27 cellular contexts compared by ENCODE assay signal in genomic region chr5:31023105-31023504, GRCh38.
DNase-seq lines count a peak whose midpoint lies in the region; FAIRE-seq and TF ChIP-seq lines count a peak whose summit lies in the region.
"Had no signal": no experiment of that assay in that cellular context is flagged by ENCODE, and none has a peak within 500 bp of the region (broad histone marks: within the 10 kb centered on the region; RNA-seq: fewer than 3 reads in every experiment).

No MANE protein-coding gene starts in this region.

- no peak overlapping the region for H3K4me3 ChIP-seq in AG04450 (ENCODE audit: low read depth, low read length)
- no peak overlapping the region for H3K4me3 ChIP-seq in bronchial epithelial cell (ENCODE audit: low read depth, low read length)
- H3K4me3 ChIP-seq: K562, right atrium auricular region, spleen, thyroid gland had no signal

- peak; percentile 54 for DNase-seq in AG04450 (ENCODE audit: low read depth, low spot score)
- peak; percentile 22 for DNase-seq in M059J (ENCODE audit: low read depth)
- peak; percentile 98 for DNase-seq in bronchial epithelial cell (ENCODE audit: low read depth)
- peak; percentile 81 for DNase-seq in kidney glomerular epithelial cell (lab: John Stamatoyannopoulos, UW)
- DNase-seq in NCI-H2227 (lab: John Stamatoyannopoulos, UW; ENCODE audit: unreplicated experiment): no peak
- no peak for DNase-seq in erythroblast (lab: John Stamatoyannopoulos, UW)
- DNase-seq in iPS-NIHi7 (ENCODE audit: extremely low spot score): no peak
- DNase-seq in G401 (ENCODE audit: low spot score): no peak
- DNase-seq: activated CD4-positive, alpha-beta T cell treated with anti-CD3 and anti-CD28 coated beads, Interleukin-2, amount 50 U/mL, for 4 hours; activated CD8-positive, alpha-beta memory T cell treated with anti-CD3 and anti-CD28 coated beads, Interleukin-2, amount 50 U/mL, for 48 hours; activated naive CD8-positive, alpha-beta T cell treated with anti-CD3 and anti-CD28 coated beads for 36 hours; C1 segment of cervical spinal cord; cortex of kidney; foreskin keratinocyte; immature natural killer cell; NCI-H1694; nucleus accumbens; spleen; stimulated activated CD4-positive, alpha-beta T cell treated with anti-CD3 and anti-CD28 coated beads, Interleukin-4, amount 100 ng/mL, for 1 hour; stimulated activated naive CD4-positive, alpha-beta T cell; thyroid gland had no signal

- TF ChIP-seq CTCF in AG04450 (IDR thresholded peaks at IDR 0.05; ENCODE audit: low read depth, low read length) (no peak), bronchial epithelial cell (IDR thresholded peaks at IDR 0.05; ENCODE audit: insufficient read depth, low read length, severe bottlenecking) (no peak)

- no peak overlapping the region for H3K27ac ChIP-seq in AG04450 (ENCODE audit: low read depth, low read length)
- H3K27ac ChIP-seq: foreskin keratinocyte, HL-60, right atrium auricular region, spleen, thyroid gland had no signal

- POLR2A ChIA-PET in AG04450 (lab: Yijun Ruan, JAX): interaction anchor here (0.9 to 1.0 kb wide), 2 partner anchors 12 to 100 kb away, joined by 3 read pairs; no protein-coding TSS in a partner anchor

- H3K36me3 ChIP-seq in bronchial epithelial cell (ENCODE audit: control insufficient read depth, insufficient read depth, low read length): no peaks in the 10 kb centered on the region
- H3K36me3 ChIP-seq: right atrium auricular region, spleen, thyroid gland had no signal

- H3K9me3 ChIP-seq in AG04450 (ENCODE audit: control insufficient read depth, insufficient read depth, low read length): no peaks in the 10 kb centered on the region; the same call in 1 of the 2 replicates
- H3K9me3 ChIP-seq: right atrium auricular region, thyroid gland had no signal

- CTCF ChIA-PET in AG04450 (lab: Charles Lee): interaction anchor here (0.9 to 1.5 kb wide), 2 partner anchors 32 to 209 kb away, joined by 4 to 5 read pairs; no protein-coding TSS in a partner anchor

- FAIRE-seq in bronchial epithelial cell (lab: Jason Lieb, UNC): no peak
- FAIRE-seq: A204.1, endometrium, H54, K562 had no signal

- H3K27me3 ChIP-seq in AG04450 (ENCODE audit: control insufficient read depth, insufficient read depth, low read length): no peaks in the 10 kb centered on the region
- no peaks in the 10 kb centered on the region for H3K27me3 ChIP-seq in bronchial epithelial cell (ENCODE audit: control insufficient read depth, insufficient read depth, low read length)
- H3K27me3 ChIP-seq: foreskin keratinocyte, right atrium auricular region, spleen, thyroid gland had no signal

- in situ Hi-C loops in G401 (cut with HindIII; ENCODE audit: low sequenced_read_pairs): no loop called here

- no peak for TF ChIP-seq POLR2A in erythroblast (IDR thresholded peaks at IDR 0.05; ENCODE audit: low read length)

Comparison
In these comparisons a context has a peak if more than half of its experiments do, and no peak if none do; other contexts are left out.
1. DNase-seq: peak in AG04450 (single experiment), M059J (single experiment), bronchial epithelial cell (single experiment) and kidney glomerular epithelial cell (single experiment); none in NCI-H2227 (single experiment), erythroblast (0 of 2), iPS-NIHi7 (single experiment) and G401 (single experiment).